In the genomic region with DNA sequence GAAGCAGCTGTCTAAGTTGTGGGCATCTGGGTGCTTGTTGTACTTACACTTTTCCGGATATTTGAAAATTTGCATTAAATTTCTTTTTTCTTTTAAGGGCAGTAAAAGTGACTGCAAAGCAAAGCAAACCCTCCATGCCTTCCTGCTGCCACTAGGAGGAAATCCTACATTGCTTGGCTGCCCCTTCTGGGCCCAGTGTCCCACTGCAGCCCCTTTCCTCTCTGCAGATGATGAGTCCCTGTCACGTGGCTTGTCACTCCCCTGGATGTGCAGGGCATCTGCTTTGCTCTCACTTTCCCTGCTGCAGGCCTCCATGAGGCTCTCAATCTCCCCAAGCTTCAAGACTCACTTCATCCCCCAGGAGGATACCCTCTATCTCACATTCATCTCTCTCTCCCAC, we compare ENCODE assay signal across 11 cellular contexts. TPM values are rescaled to one million over a fixed set of nuclear protein-coding genes. Genes with fewer than 3 reads are reported as not detected.
DNase-seq lines count a peak whose midpoint lies in the region; ATAC-seq and TF ChIP-seq lines count a peak whose summit lies in the region.
"Had no signal": no experiment of that assay in that cellular context is flagged by ENCODE, and none has a peak within 500 bp of the region (broad histone marks: within the 10 kb centered on the region; RNA-seq: fewer than 3 reads in every experiment).

No MANE protein-coding gene starts in this region.

- no peaks in the 10 kb centered on the region for H3K27me3 Mint-ChIP-seq in stimulated activated memory B cell treated with anti-CD40 and anti-IgM and Interleukin-4, amounts not matched to agents 10 μg/mL and 1 μg/mL and 100 μg/mL, for 72 hours
- no peaks in the 10 kb centered on the region for H3K27me3 Mint-ChIP-seq in activated T-helper 17 cell treated with anti-CD3 and anti-CD28 coated beads, Interleukin-2, amount 50 U/mL, for 72 hours
- H3K27me3 Mint-ChIP-seq: activated naive CD8-positive, alpha-beta T cell treated with anti-CD3 and anti-CD28 coated beads for 36 hours had no signal

- DNase-seq in AG04449 (ENCODE audit: low read depth, low spot score) (no peak), RKO (ENCODE audit: low spot score) (peak; percentile 54), fibroblast of pulmonary artery (ENCODE audit: low read depth) (peak; percentile 20), left ventricle myocardium superior (no peak), NCI-H1417 treated with DMSO at 0.1 percent for 48 hours (lab: John Stamatoyannopoulos, UW) (no peak)
- DNase-seq: activated naive CD8-positive, alpha-beta T cell treated with anti-CD3 and anti-CD28 coated beads for 36 hours; NCI-H226; nucleus accumbens had no signal

- ATAC-seq in left ventricle myocardium superior = no peak
- no peak for ATAC-seq in stimulated activated memory B cell treated with anti-CD40 and anti-IgM and Interleukin-4, amounts not matched to agents 10 μg/mL and 1 μg/mL and 100 μg/mL, for 72 hours
- ATAC-seq in activated T-helper 17 cell treated with anti-CD3 and anti-CD28 coated beads, Interleukin-2, amount 50 U/mL, for 72 hours (replicated peaks) = no peak

- H3K27ac Mint-ChIP-seq in stimulated activated memory B cell treated with anti-CD40 and anti-IgM and Interleukin-4, amounts not matched to agents 10 μg/mL and 1 μg/mL and 100 μg/mL, for 72 hours = no peak overlapping the region
- no peak overlapping the region for H3K27ac Mint-ChIP-seq in activated T-helper 17 cell treated with anti-CD3 and anti-CD28 coated beads, Interleukin-2, amount 50 U/mL, for 72 hours
- H3K27ac Mint-ChIP-seq: activated naive CD8-positive, alpha-beta T cell treated with anti-CD3 and anti-CD28 coated beads for 36 hours had no signal

- intact Hi-C loops in left ventricle myocardium superior (cut with micrococcal nuclease) = no loop called here

- H3K4me3 ChIP-seq in AG04449 (ENCODE audit: low read depth, low read length) (no peak overlapping the region), fibroblast of pulmonary artery (replicated peaks; ENCODE audit: low read depth, low read length) (no peak overlapping the region)

- H3K36me3 Mint-ChIP-seq in stimulated activated memory B cell treated with anti-CD40 and anti-IgM and Interleukin-4, amounts not matched to agents 10 μg/mL and 1 μg/mL and 100 μg/mL, for 72 hours = peaks cover 11% of the 10 kb centered on the region
- no peaks in the 10 kb centered on the region for H3K36me3 Mint-ChIP-seq in activated T-helper 17 cell treated with anti-CD3 and anti-CD28 coated beads, Interleukin-2, amount 50 U/mL, for 72 hours (ENCODE audit: low read depth)

- POLR2A ChIA-PET in AG04449 (lab: Yijun Ruan, JAX) = no interaction called here

- no peaks in the 10 kb centered on the region for H3K4me1 Mint-ChIP-seq in stimulated activated memory B cell treated with anti-CD40 and anti-IgM and Interleukin-4, amounts not matched to agents 10 μg/mL and 1 μg/mL and 100 μg/mL, for 72 hours
- no peaks in the 10 kb centered on the region for H3K4me1 Mint-ChIP-seq in activated T-helper 17 cell treated with anti-CD3 and anti-CD28 coated beads, Interleukin-2, amount 50 U/mL, for 72 hours
- H3K4me1 Mint-ChIP-seq: activated naive CD8-positive, alpha-beta T cell treated with anti-CD3 and anti-CD28 coated beads for 36 hours had no signal

- TF ChIP-seq CTCF in AG04449 (IDR thresholded peaks at IDR 0.05; ENCODE audit: insufficient read depth, low read length, missing control alignments) = peak; percentile 47
- TF ChIP-seq CTCF in GM12872 (IDR thresholded peaks at IDR 0.05; ENCODE audit: insufficient read depth, low read depth, low read length) = peak; percentile 28; the same call in 1 of the 3 replicates
- peak; percentile 35 for TF ChIP-seq CTCF in fibroblast of pulmonary artery (IDR thresholded peaks at IDR 0.05; ENCODE audit: low read length, missing control alignments)

- H3K9me3 Mint-ChIP-seq in stimulated activated memory B cell treated with anti-CD40 and anti-IgM and Interleukin-4, amounts not matched to agents 10 μg/mL and 1 μg/mL and 100 μg/mL, for 72 hours = no peaks in the 10 kb centered on the region
- no peaks in the 10 kb centered on the region for H3K9me3 Mint-ChIP-seq in activated T-helper 17 cell treated with anti-CD3 and anti-CD28 coated beads, Interleukin-2, amount 50 U/mL, for 72 hours
- H3K9me3 Mint-ChIP-seq: activated naive CD8-positive, alpha-beta T cell treated with anti-CD3 and anti-CD28 coated beads for 36 hours had no signal

- no peak overlapping the region for H3K4me3 Mint-ChIP-seq in stimulated activated memory B cell treated with anti-CD40 and anti-IgM and Interleukin-4, amounts not matched to agents 10 μg/mL and 1 μg/mL and 100 μg/mL, for 72 hours
- H3K4me3 Mint-ChIP-seq in activated T-helper 17 cell treated with anti-CD3 and anti-CD28 coated beads, Interleukin-2, amount 50 U/mL, for 72 hours = no peak overlapping the region
- H3K4me3 Mint-ChIP-seq: activated naive CD8-positive, alpha-beta T cell treated with anti-CD3 and anti-CD28 coated beads for 36 hours had no signal

- CTCF ChIA-PET in AG04449 (lab: Yijun Ruan, JAX) = interaction anchor here (1.5 kb wide), 1 partner anchor 9 kb away, joined by 6 read pairs; no protein-coding TSS in a partner anchor

RNA-seq across cellular contexts. Expression of gene TSR2, which starts 12.7 kb away (rescaled TPM):
- total RNA-seq in left ventricle myocardium superior = 39.7 TPM
- 10 to 100 TPM; 27.5 to 38.7 TPM for total RNA-seq in activated T-helper 17 cell treated with anti-CD3 and anti-CD28 coated beads, Interleukin-2, amount 50 U/mL, for 72 hours

RNA-seq across cellular contexts. Expression of gene FGD1, which starts 43.1 kb away (rescaled TPM):
- 6.3 TPM for total RNA-seq in left ventricle myocardium superior
- under 1 TPM in 1 of 2 donors, not detected in 1; 0.24 TPM for total RNA-seq in activated T-helper 17 cell treated with anti-CD3 and anti-CD28 coated beads, Interleukin-2, amount 50 U/mL, for 72 hours

Comparison
In these comparisons a context has a peak if more than half of its experiments do, and no peak if none do; other contexts are left out.
1. DNase-seq: peak in RKO (single experiment) and fibroblast of pulmonary artery (single experiment); none in AG04449 (single experiment), left ventricle myocardium superior (single experiment) and NCI-H1417 treated with DMSO at 0.1 percent for 48 hours (single experiment).
2. Peak in every context shown above with its lines, with median percentiles within 50 percentile points of each other: CTCF ChIP-seq.